15 cellular contexts compared by ENCODE assay signal in genomic region chr9:113634597-113635515, GRCh38.
DNase-seq lines count a peak whose midpoint lies in the region; ATAC-seq and TF ChIP-seq lines count a peak whose summit lies in the region.
"Had no signal": no experiment of that assay in that cellular context is flagged by ENCODE, and none has a peak within 500 bp of the region (broad histone marks: within the 10 kb centered on the region; RNA-seq: fewer than 3 reads in every experiment).

No MANE protein-coding gene starts in this region.

- peak overlapping the region; percentile 26 for H2BK5ac ChIP-seq in IMR-90 (ENCODE audit: low read depth, low read length, poor library complexity, severe bottlenecking)

- H3K36me3 ChIP-seq in IMR-90 (ENCODE audit: control insufficient read depth, insufficient read depth, low read length), result no peaks in the 10 kb centered on the region
- no peaks in the 10 kb centered on the region for H3K36me3 ChIP-seq in mammary epithelial cell (ENCODE audit: insufficient read depth, low read length)
- H3K36me3 ChIP-seq: breast epithelium, thyroid gland had no signal

- H3K4me3 ChIP-seq in IMR-90 (ENCODE audit: insufficient read depth, low read depth, low read length) (no peak overlapping the region), mammary epithelial cell (replicated peaks in 1 of 3; ENCODE audit: insufficient read depth in 1 of 3, low read depth in 2 of 3, low read length in 3 of 3) (no peak overlapping the region)
- H3K4me3 ChIP-seq: breast epithelium, skin epidermis, thyroid gland had no signal

- peak overlapping the region; percentile 19; the same call in 1 of the 3 replicates for H2BK15ac ChIP-seq in IMR-90 (ENCODE audit: low read depth, low read length)

- WGBS in IMR-90 (ENCODE audit: extremely low coverage in 2 of 2, insufficient read length in 1 of 2), 2 experiments, result 30% methylated on average over 2 of the region's 10 CpGs; no CpG with 5 or more reads in 1 of the 2 experiments
- 71% methylated on average over 7 of the region's 10 CpGs for WGBS in mammary epithelial cell (ENCODE audit: low coverage, missing lambda C conversion rate)

- no TSS peak for BruUV-seq in IMR-90 (replicated peaks; lab: Mats Ljungman, UMichigan)
- no TSS peak for BruUV-seq in mammary epithelial cell (replicated peaks; lab: Mats Ljungman, UMichigan)

- DNase-seq in IMR-90, result peak; percentile 69
- DNase-seq in SW480 (ENCODE audit: low spot score), result peak; percentile 36
- peak; percentile 34 for DNase-seq in islet precursor cell
- DNase-seq in sciatic nerve (ENCODE audit: low spot score), result peak; percentile 41
- no peak for DNase-seq in cerebellum (ENCODE audit: low spot score)
- DNase-seq in substantia nigra (lab: John Stamatoyannopoulos, UW), result no peak
- DNase-seq in mammary epithelial cell, result no peak
- DNase-seq in NOMO-1 (lab: John Stamatoyannopoulos, UW; ENCODE audit: unreplicated experiment in 2 of 2), result no peak
- DNase-seq: activated CD4-positive, alpha-beta T cell treated with anti-CD3 and anti-CD28 coated beads for 4 hours; NCI-H146 had no signal

- H3K14ac ChIP-seq in IMR-90 (replicated peaks; ENCODE audit: low read depth, low read length), result peak overlapping the region; percentile 56

- TF ChIP-seq POLR2A in IMR-90 (IDR thresholded peaks at IDR 0.05; ENCODE audit: low read depth, low read length), result no peak

- CTCF ChIA-PET in IMR-90 (lab: Yijun Ruan, JAX), result no interaction called here
- CTCF ChIA-PET in mammary epithelial cell (lab: Charles Lee; ENCODE audit: low non-redundant PET), result no interaction called here

- H3K27ac ChIP-seq in IMR-90 (ENCODE audit: insufficient read depth, low read length) (peak overlapping the region; percentile 34), substantia nigra (ENCODE audit: low read depth, low read length, poor library complexity, severe bottlenecking) (no peak overlapping the region), mammary epithelial cell (ENCODE audit: insufficient read depth, low read depth, low read length) (no peak overlapping the region)
- H3K27ac ChIP-seq: breast epithelium, epithelial cell of prostate, thyroid gland had no signal

- peaks cover 43% of the 10 kb centered on the region for H3K4me1 ChIP-seq in IMR-90 (ENCODE audit: control insufficient read depth, insufficient read depth, low read length)
- H3K4me1 ChIP-seq in mammary epithelial cell (ENCODE audit: insufficient read depth, low read length), result no peaks in the 10 kb centered on the region
- H3K4me1 ChIP-seq: breast epithelium, thyroid gland had no signal

- in situ Hi-C loops in IMR-90 (cut with MboI; ENCODE audit: low sequenced_read_pairs), result no loop called here
- in situ Hi-C loops in mammary epithelial cell (cut with MboI; ENCODE audit: low sequenced_read_pairs in 2 of 2), result no loop called here

- H3K9me3 ChIP-seq in IMR-90 (ENCODE audit: control insufficient read depth, insufficient read depth, low read length) (no peaks in the 10 kb centered on the region), mammary epithelial cell (replicated peaks; ENCODE audit: insufficient read depth, low read length) (no peaks in the 10 kb centered on the region)
- H3K9me3 ChIP-seq: breast epithelium, thyroid gland had no signal

- peak overlapping the region; percentile 29 for H4K91ac ChIP-seq in IMR-90 (ENCODE audit: insufficient read depth, low read depth, low read length)

- peak overlapping the region; percentile 54 for H3K18ac ChIP-seq in IMR-90 (ENCODE audit: low read depth, low read length)

- dilution Hi-C loops in IMR-90 (cut with HindIII; ENCODE audit: low sequenced_read_pairs, unreplicated experiment), result no loop called here
- dilution Hi-C loops in mammary epithelial cell (cut with HindIII; ENCODE audit: low sequenced_read_pairs), result no loop called here

- peaks cover 33% of the 10 kb centered on the region for H3K9me1 ChIP-seq in IMR-90 (ENCODE audit: insufficient read depth, low read length)

- ATAC-seq in IMR-90 (ENCODE audit: low read depth) (0 out of 2 replicates have a peak, but pooled peaks have one; percentile 18), sciatic nerve (peak; percentile 22)
- ATAC-seq: activated T-helper 17 cell treated with anti-CD3 and anti-CD28 coated beads, Interleukin-2, amount 50 U/mL, for 72 hours had no signal

- H2AFZ ChIP-seq in IMR-90 (replicated peaks; ENCODE audit: low read length, poor library complexity) (peak overlapping the region; percentile 23), mammary epithelial cell (ENCODE audit: low read depth, low read length) (no peak overlapping the region)

- H3K56ac ChIP-seq in IMR-90 (ENCODE audit: extremely low read depth, insufficient read depth, low read length), result no peak overlapping the region

- H4K20me1 ChIP-seq in IMR-90 (ENCODE audit: insufficient read depth, low read length) (no peaks in the 10 kb centered on the region), mammary epithelial cell (ENCODE audit: insufficient read depth, low read length) (no peaks in the 10 kb centered on the region)

- TF ChIP-seq RAD21 in IMR-90 (IDR thresholded peaks at IDR 0.05; ENCODE audit: low read length), result no peak

- peak overlapping the region; percentile 77 for H2BK20ac ChIP-seq in IMR-90 (ENCODE audit: low read depth, low read length)

- POLR2A ChIA-PET in IMR-90 (lab: Charles Lee; ENCODE audit: unreplicated experiment), result no interaction called here

- peak overlapping the region; percentile 62; the same call in 1 of the 2 replicates for H3K23ac ChIP-seq in IMR-90 (ENCODE audit: low read depth, low read length)

- H3K4me2 ChIP-seq in IMR-90 (ENCODE audit: low read depth, low read length), result 0 out of 2 replicates have a peak overlapping the region, but pooled peaks have one; percentile 20
- H3K4me2 ChIP-seq in mammary epithelial cell (ENCODE audit: insufficient read depth, low read depth, low read length), result no peak overlapping the region

- H3K4ac ChIP-seq in IMR-90 (ENCODE audit: low read depth, low read length), result peak overlapping the region; percentile 84

- H3K27me3 ChIP-seq in IMR-90 (ENCODE audit: control insufficient read depth, insufficient read depth, low read length) (no peaks in the 10 kb centered on the region), mammary epithelial cell (ENCODE audit: insufficient read depth, low read length) (no peaks in the 10 kb centered on the region)
- H3K27me3 ChIP-seq: breast epithelium, thyroid gland had no signal

- H3K79me2 ChIP-seq in mammary epithelial cell (ENCODE audit: insufficient read depth, low read length), result no peaks in the 10 kb centered on the region

- peak overlapping the region; percentile 35 for H4K5ac ChIP-seq in IMR-90 (ENCODE audit: low read depth, low read length)

- H2AK9ac ChIP-seq in IMR-90 (replicated peaks; ENCODE audit: low read depth, low read length, poor library complexity), result no peak overlapping the region

- peak overlapping the region in 1 of 2 experiments; percentile 36; a peak in 2 of 4 replicates for H4K8ac ChIP-seq in IMR-90 (ENCODE audit: low read depth in 2 of 2, low read length in 2 of 2)

- no peak overlapping the region for H3K9ac ChIP-seq in IMR-90 (ENCODE audit: low read depth, low read length)
- H3K9ac ChIP-seq in mammary epithelial cell (ENCODE audit: insufficient read depth, low read length), result no peak overlapping the region

- intact Hi-C loops in IMR-90 (cut with micrococcal nuclease), result no loop called here
- intact Hi-C loops in sciatic nerve (cut with DNase I), result no loop called here
- intact Hi-C loops in mammary epithelial cell (cut with micrococcal nuclease), result no loop called here

- peak overlapping the region; percentile 97; the same call in 1 of the 2 replicates for H2AK5ac ChIP-seq in IMR-90 (ENCODE audit: low read depth, low read length)

- H2BK120ac ChIP-seq in IMR-90 (ENCODE audit: low read depth, low read length), result peak overlapping the region; percentile 62; the same call in 1 of the 2 replicates

- no peak for TF ChIP-seq CTCF in IMR-90 (conservative IDR thresholded peaks at IDR 0.05; ENCODE audit: low read depth, low read length)
- no peak for TF ChIP-seq CTCF in mammary epithelial cell (conservative IDR thresholded peaks at IDR 0.05 in 1 of 2, IDR thresholded peaks at IDR 0.05 in 1 of 2; ENCODE audit: extremely low read depth in 1 of 2, insufficient read depth in 1 of 2, low read depth in 1 of 2, low read length in 2 of 2)

- H3K79me1 ChIP-seq in IMR-90 (ENCODE audit: low read depth in 1 of 2, low read length in 2 of 2), result 0 out of 4 replicates have a peak, but pooled peaks cover 0 to 2% of the 10 kb centered on the region in 2 experiments

TF ChIP-seq in IMR-90, 13 proteins besides CTCF, POLR2A, EP300 and RAD21:
- TF ChIP-seq MAFK (IDR thresholded peaks at IDR 0.05; ENCODE audit: low read depth, low read length), result no peak
- TF ChIP-seq NFE2L2 (IDR thresholded peaks at IDR 0.05; ENCODE audit: low read depth, low read length), result no peak
- TF ChIP-seq FOS (IDR thresholded peaks at IDR 0.05; ENCODE audit: low read depth, low read length), result no peak
- TF ChIP-seq SMC3 (IDR thresholded peaks at IDR 0.05; ENCODE audit: low read depth, low read length), result no peak
- no peak for TF ChIP-seq CHD1 (IDR thresholded peaks at IDR 0.05; ENCODE audit: low read depth, low read length)
- no peak for TF ChIP-seq USF2 (IDR thresholded peaks at IDR 0.05; ENCODE audit: low read depth, low read length)

Comparison
In these comparisons a context has a peak if more than half of its experiments do, and no peak if none do; other contexts are left out.
1. DNase-seq: peak in IMR-90 (single experiment), SW480 (single experiment), islet precursor cell (single experiment) and sciatic nerve (single experiment); none in cerebellum (single experiment), substantia nigra (0 of 49), mammary epithelial cell (single experiment) and NOMO-1 (0 of 2).